Comparison of ENCODE assay signal across 21 cellular contexts in the genomic region with DNA sequence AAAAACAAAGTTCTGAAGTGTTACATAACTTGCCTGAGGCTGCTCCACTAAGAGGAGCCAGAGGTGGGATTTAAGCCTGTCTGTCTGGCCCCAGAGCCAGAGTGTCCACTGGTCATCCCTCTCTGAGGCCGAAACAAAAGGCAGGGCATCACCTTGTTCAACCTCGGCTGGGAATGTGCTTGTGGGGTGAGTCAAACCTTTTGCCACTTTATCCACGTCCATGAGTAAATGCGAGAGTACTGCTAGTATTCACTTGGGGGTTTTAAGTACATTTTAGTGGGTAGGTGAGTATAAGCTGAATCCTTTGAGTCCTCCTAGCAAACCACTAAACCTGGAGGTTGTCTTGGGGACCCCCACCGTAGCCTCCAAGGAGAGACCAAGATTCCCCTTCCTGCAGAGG.
DNase-seq lines count a peak whose midpoint lies in the region; ATAC-seq lines count a peak whose summit lies in the region.
"Had no signal": no experiment of that assay in that cellular context is flagged by ENCODE, and none has a peak within 500 bp of the region (broad histone marks: within the 10 kb centered on the region; RNA-seq: fewer than 3 reads in every experiment).

No MANE protein-coding gene starts in this region.

- H3K27me3 Mint-ChIP-seq in activated T-cell treated with anti-CD3 and anti-CD28 coated beads, Interleukin-2, amount 50 U/mL, for 72 hours (ENCODE audit: low read depth): no peaks in the 10 kb centered on the region
- H3K27me3 Mint-ChIP-seq in immature natural killer cell (ENCODE audit: low read depth in 3 of 3): peaks cover 0 to 1% (median 0%) of the 10 kb centered on the region in 3 donors
- H3K27me3 Mint-ChIP-seq: activated naive CD8-positive, alpha-beta T cell treated with anti-CD3 and anti-CD28 coated beads, Interleukin-2, amount 10 ng/mL, durations not matched to agents 7 days and 5 days had no signal

- ATAC-seq in activated T-cell treated with anti-CD3 and anti-CD28 coated beads, Interleukin-2, amount 50 U/mL, for 72 hours (replicated peaks in 1 of 2): peak; percentile 44 to 64
- peak; percentile 24 for ATAC-seq in stimulated activated naive CD8-positive, alpha-beta T cell treated with anti-CD3 and anti-CD28 coated beads, Interleukin-15, Interleukin-2, amounts not matched to agents 100 U/mL and 50 U/mL, for 24 hours
- ATAC-seq in HG03469 (IDR thresholded peaks at IDR 0.05; ENCODE audit: unreplicated experiment): no peak
- ATAC-seq: activated CD4-positive, CD25-positive, alpha-beta regulatory T cell treated with anti-CD3 and anti-CD28 coated beads, Interleukin-2, amount 50 U/mL, for 24 hours; esophagus mucosa; HepG2 had no signal

- peaks cover 34% of the 10 kb centered on the region for H3K4me1 Mint-ChIP-seq in activated T-cell treated with anti-CD3 and anti-CD28 coated beads, Interleukin-2, amount 50 U/mL, for 72 hours (ENCODE audit: low read depth)
- H3K4me1 Mint-ChIP-seq in immature natural killer cell: peaks cover 41 to 48% of the 10 kb centered on the region in 2 donors

- no peak overlapping the region for H3K27ac Mint-ChIP-seq in activated T-cell treated with anti-CD3 and anti-CD28 coated beads, Interleukin-2, amount 50 U/mL, for 72 hours
- H3K27ac Mint-ChIP-seq in immature natural killer cell: peak overlapping the region; percentile 84 to 96 (median 88)
- H3K27ac Mint-ChIP-seq: nephron progenitor cell had no signal

- DNase-seq in activated T-cell treated with anti-CD3 and anti-CD28 coated beads, Interleukin-2, amount 50 U/mL, for 72 hours: peak in 1 of 2 donors; percentile 14
- DNase-seq in activated T-cell treated with anti-CD3 and anti-CD28 coated beads for 4 hours (no peak), NCI-H226 (peak; percentile 24), immature natural killer cell (no peak), NCI-H345 treated with DMSO at 0.1 percent for 48 hours (lab: John Stamatoyannopoulos, UW; ENCODE audit: unreplicated experiment) (no peak)
- no peak for DNase-seq in stimulated activated naive CD8-positive, alpha-beta T cell treated with anti-CD3 and anti-CD28 coated beads, Interleukin-15, Interleukin-2, amounts not matched to agents 100 U/mL and 50 U/mL, for 24 hours
- DNase-seq in stimulated activated CD4-positive, alpha-beta T cell treated with anti-CD3 and anti-CD28 coated beads, Interleukin-4, amount 100 ng/mL, for 24 hours: no peak
- DNase-seq: activated naive CD8-positive, alpha-beta T cell treated with anti-CD3 and anti-CD28 coated beads, Interleukin-2, amount 10 ng/mL, durations not matched to agents 7 days and 5 days; head of caudate nucleus; mammary epithelial cell; MM.1S; NCI-H1694; NCI-H345; nephron progenitor cell; SHP77 treated with DMSO at 0.1 percent for 48 hours; stimulated activated naive CD4-positive, alpha-beta T cell treated with Interleukin-2 at 50 U/mL for 16 hours had no signal

- no peaks in the 10 kb centered on the region for H3K9me3 Mint-ChIP-seq in activated T-cell treated with anti-CD3 and anti-CD28 coated beads, Interleukin-2, amount 50 U/mL, for 72 hours
- no peaks in the 10 kb centered on the region for H3K9me3 Mint-ChIP-seq in immature natural killer cell
- H3K9me3 Mint-ChIP-seq: nephron progenitor cell; T-helper 1 cell treated with Interleukin-12 subunit alpha and Interleukin-12 subunit beta and Interleukin-4 antibody, amounts not matched to agents 30 μg/mL and 1 μg/mL, for 36 hours had no signal

- no peaks in the 10 kb centered on the region for H3K36me3 Mint-ChIP-seq in activated T-cell treated with anti-CD3 and anti-CD28 coated beads, Interleukin-2, amount 50 U/mL, for 72 hours (ENCODE audit: insufficient read depth in 2 of 2)
- H3K36me3 Mint-ChIP-seq in immature natural killer cell: peaks cover 0 to 8% (median 6%) of the 10 kb centered on the region in 3 donors

- no peak overlapping the region for H3K4me3 Mint-ChIP-seq in activated T-cell treated with anti-CD3 and anti-CD28 coated beads, Interleukin-2, amount 50 U/mL, for 72 hours
- peak overlapping the region in 3 of 5 donors; percentile 38 to 70 (median 58) for H3K4me3 Mint-ChIP-seq in immature natural killer cell
- H3K4me3 Mint-ChIP-seq: activated naive CD8-positive, alpha-beta T cell treated with anti-CD3 and anti-CD28 coated beads, Interleukin-2, amount 10 ng/mL, durations not matched to agents 7 days and 5 days; nephron progenitor cell; T-helper 1 cell treated with Interleukin-12 subunit alpha and Interleukin-12 subunit beta and Interleukin-4 antibody, amounts not matched to agents 30 μg/mL and 1 μg/mL, for 36 hours had no signal

Comparison
In these comparisons a context has a peak if more than half of its experiments do, and no peak if none do; other contexts are left out.
1. H3K4me3 Mint-ChIP-seq: peak in immature natural killer cell (3 of 5); none in activated T-cell treated with anti-CD3 and anti-CD28 coated beads, Interleukin-2, amount 50 U/mL, for 72 hours (0 of 2).